8 cellular contexts compared by ENCODE assay signal in the genomic region with DNA sequence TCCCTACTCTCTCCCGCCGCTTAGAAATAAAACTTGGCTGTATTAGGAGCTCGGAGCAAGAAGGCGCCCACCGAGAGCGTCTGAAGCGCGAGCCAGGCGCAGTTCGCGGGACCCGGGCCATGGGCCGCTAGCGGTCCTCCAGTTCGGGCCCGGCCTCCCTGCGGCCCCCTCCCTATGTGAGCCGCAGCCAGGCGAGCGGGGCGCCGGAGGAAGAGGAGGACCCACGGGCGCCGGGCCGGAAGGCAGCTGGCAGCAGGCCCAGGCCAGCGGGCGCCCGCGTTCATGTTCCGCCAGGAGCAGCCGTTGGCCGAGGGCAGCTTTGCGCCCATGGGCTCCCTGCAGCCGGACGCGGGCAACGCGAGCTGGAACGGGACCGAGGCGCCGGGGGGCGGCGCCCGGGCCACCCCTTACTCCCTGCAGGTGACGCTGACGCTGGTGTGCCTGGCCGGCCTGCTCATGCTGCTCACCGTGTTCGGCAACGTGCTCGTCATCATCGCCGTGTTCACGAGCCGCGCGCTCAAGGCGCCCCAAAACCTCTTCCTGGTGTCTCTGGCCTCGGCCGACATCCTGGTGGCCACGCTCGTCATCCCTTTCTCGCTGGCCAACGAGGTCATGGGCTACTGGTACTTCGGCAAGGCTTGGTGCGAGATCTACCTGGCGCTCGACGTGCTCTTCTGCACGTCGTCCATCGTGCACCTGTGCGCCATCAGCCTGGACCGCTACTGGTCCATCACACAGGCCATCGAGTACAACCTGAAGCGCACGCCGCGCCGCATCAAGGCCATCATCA. TPM values are rescaled to one million over a fixed set of nuclear protein-coding genes. Genes with fewer than 3 reads are reported as not detected.
DNase-seq lines count a peak whose midpoint lies in the region; ATAC-seq and TF ChIP-seq lines count a peak whose summit lies in the region.

No MANE protein-coding gene starts in this region.

- H3K36me3 ChIP-seq in BE2C (no peaks in the 10 kb centered on the region), lung (ENCODE audit: control insufficient read depth in 2 of 2, insufficient read depth in 2 of 2, low read length in 2 of 2) (no peaks in the 10 kb centered on the region), upper lobe of right lung (no peaks in the 10 kb centered on the region)

- intact Hi-C loops in upper lobe of right lung (cut with DNase I): no loop called here

- no peak overlapping the region for H3K27ac Mint-ChIP-seq in IgD-negative memory B cell

- H3K36me3 Mint-ChIP-seq in IgD-negative memory B cell: peaks cover 2% of the 10 kb centered on the region

- DNase-seq in BE2C: peak; percentile 54
- peak; percentile 7 to 12 for DNase-seq in cardiac fibroblast (ENCODE audit: low read depth in 2 of 2)
- DNase-seq in lung (ENCODE audit: low spot score): no peak
- peak; percentile 71 for DNase-seq in upper lobe of right lung
- DNase-seq in SIG-M5 treated with dmso at 0.1 percent for 504 hours (lab: John Stamatoyannopoulos, UW; ENCODE audit: unreplicated experiment): no peak

- no peak overlapping the region for H3K27ac ChIP-seq in lung (ENCODE audit: low read depth in 1 of 2, low read length in 1 of 2)
- no peak overlapping the region for H3K27ac ChIP-seq in upper lobe of right lung

- TF ChIP-seq CTCF in BE2C (IDR thresholded peaks at IDR 0.05; ENCODE audit: low read depth, low read length): no peak
- TF ChIP-seq CTCF in cardiac fibroblast (IDR thresholded peaks at IDR 0.05; ENCODE audit: low read depth, low read length): no peak
- TF ChIP-seq CTCF in lung (IDR thresholded peaks at IDR 0.05; ENCODE audit: control extremely low read depth, extremely low read depth): no peak
- no peak for TF ChIP-seq CTCF in upper lobe of right lung (IDR thresholded peaks at IDR 0.05)

- H3K9me3 ChIP-seq in BE2C (no peaks in the 10 kb centered on the region), lung (ENCODE audit: control insufficient read depth in 2 of 2, insufficient read depth in 1 of 2, low read length in 1 of 2) (peaks cover 0 to 15% of the 10 kb centered on the region in 2 donors), upper lobe of right lung (no peaks in the 10 kb centered on the region)

- ATAC-seq in lung (ENCODE audit: insufficient read depth, low FRiP score) (no peak), upper lobe of right lung (no peak), GM21528 (IDR thresholded peaks at IDR 0.05; ENCODE audit: low FRiP score, unreplicated experiment) (no peak), GM18517 (IDR thresholded peaks at IDR 0.05; ENCODE audit: unreplicated experiment) (no peak)

- H3K4me3 ChIP-seq in BE2C (ENCODE audit: low read depth, low read length): peak overlapping the region; percentile 69
- peak overlapping the region; percentile 15 to 51 for H3K4me3 ChIP-seq in cardiac fibroblast (replicated peaks in 1 of 2; ENCODE audit: low read depth in 2 of 2, low read length in 2 of 2)
- H3K4me3 ChIP-seq in lung: peak overlapping the region; percentile 30
- H3K4me3 ChIP-seq in upper lobe of right lung: peak overlapping the region; percentile 50

- WGBS in lung, 2 donors: 7 to 12% methylated on average over 82 of the region's 82 CpGs

- peaks cover 0 to 1% (median 1%) of the 10 kb centered on the region in 3 donors for H3K9me3 Mint-ChIP-seq in IgD-negative memory B cell

- H3K4me1 ChIP-seq in BE2C: no peaks in the 10 kb centered on the region
- H3K4me1 ChIP-seq in lung (ENCODE audit: control insufficient read depth in 2 of 2, insufficient read depth in 2 of 2, low read length in 2 of 2): peaks cover 0 to 15% of the 10 kb centered on the region in 2 donors
- H3K4me1 ChIP-seq in upper lobe of right lung: peaks cover 30% of the 10 kb centered on the region

- H3K27me3 Mint-ChIP-seq in IgD-negative memory B cell: peaks cover 52% of the 10 kb centered on the region

- peak overlapping the region; percentile 57 to 85 (median 75) for H3K4me3 Mint-ChIP-seq in IgD-negative memory B cell

- no peaks in the 10 kb centered on the region for H3K27me3 ChIP-seq in BE2C
- peaks cover 4% of the 10 kb centered on the region for H3K27me3 ChIP-seq in lung (ENCODE audit: control insufficient read depth, insufficient read depth)
- H3K27me3 ChIP-seq in upper lobe of right lung: peaks cover 62% of the 10 kb centered on the region

- peaks cover 0 to 4% (median 3%) of the 10 kb centered on the region in 3 donors for H3K4me1 Mint-ChIP-seq in IgD-negative memory B cell

RNA-seq across cellular contexts. Expression of a gene that starts 1.1 kb away (rescaled TPM):
- polyA plus RNA-seq in BE2C (2012; ENCODE audit: insufficient read depth, insufficient read length, low read depth): 1.2 TPM
- polyA plus RNA-seq in IgD-negative memory B cell: not detected
- 1 to 10 TPM in 1 of 2 donors, under 1 TPM in 1; 0.37 to 9.8 TPM for total RNA-seq in lung
- polyA plus RNA-seq in lung: 1 to 10 TPM in 1 of 2 donors, under 1 TPM in 1; 0.63 to 2.5 TPM
- total RNA-seq in upper lobe of right lung: 4.9 TPM

Comparison
In these comparisons a context has a peak if more than half of its experiments do, and no peak if none do; other contexts are left out.
1. DNase-seq: peak in BE2C (single experiment), cardiac fibroblast (2 of 2) and upper lobe of right lung (single experiment); none in lung (single experiment) and SIG-M5 treated with dmso at 0.1 percent for 504 hours (single experiment).
2. Peak in every context shown above with its lines, with median percentiles within 50 percentile points of each other: H3K4me3 ChIP-seq.